Comparison of ENCODE assay signal across 8 cellular contexts in the genomic region with DNA sequence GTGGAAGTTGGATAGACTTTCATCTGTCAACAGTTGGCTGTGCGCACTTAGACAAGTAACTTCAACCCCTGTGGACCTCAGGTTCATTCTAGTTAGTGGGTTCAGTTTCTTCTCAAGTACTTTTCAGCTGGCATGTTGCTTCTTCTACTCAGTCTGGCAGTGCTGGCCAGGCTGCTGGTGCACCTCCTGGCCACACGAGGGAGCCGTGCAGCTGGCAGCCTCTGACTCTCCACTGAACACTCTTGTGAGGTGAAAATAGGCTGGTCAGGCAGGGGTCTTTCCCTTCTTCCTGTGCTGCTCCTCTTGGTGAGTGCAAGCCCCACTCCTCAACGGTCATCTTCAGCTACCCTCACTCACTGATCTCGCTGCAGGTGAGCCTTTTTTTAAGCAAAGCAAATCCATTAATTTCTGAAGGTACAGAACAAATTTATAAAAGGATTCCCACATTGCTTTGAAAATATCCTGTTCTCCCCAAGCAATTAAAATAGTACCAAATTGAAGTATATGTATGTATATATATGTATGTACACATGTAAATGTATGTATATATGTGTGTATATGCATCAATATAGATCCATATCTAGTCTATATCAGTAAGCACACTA. TPM values are rescaled to one million over a fixed set of nuclear protein-coding genes. Genes with fewer than 3 reads are reported as not detected.
DNase-seq lines count a peak whose midpoint lies in the region; ATAC-seq and TF ChIP-seq lines count a peak whose summit lies in the region.

No MANE protein-coding gene starts in this region.

- DNase-seq in HCEC 1CT (peak; percentile 13), NCI-H1105 treated with DMSO at 0.1 percent for 48 hours (lab: John Stamatoyannopoulos, UW) (peak; percentile 50), lung (ENCODE audit: low spot score) (peak; percentile 50), MV-4-11 (lab: John Stamatoyannopoulos, UW) (no peak)
- peak; percentile 1 to 18 (median 7) for DNase-seq in activated CD4-positive, CD25-positive, alpha-beta regulatory T cell (lab: John Stamatoyannopoulos, UW)
- peak; percentile 10 to 14 for DNase-seq in central memory CD8-positive, alpha-beta T cell (ENCODE audit: low spot score in 2 of 2)
- DNase-seq in stimulated activated CD8-positive, alpha-beta memory T cell treated with anti-CD3 and anti-CD28 coated beads, Interleukin-15, amount 100 ng/mL, for 1 hour (ENCODE audit: low read depth): peak; percentile 14

- no peaks in the 10 kb centered on the region for H3K9me3 Mint-ChIP-seq in central memory CD8-positive, alpha-beta T cell

- H3K27ac Mint-ChIP-seq in central memory CD8-positive, alpha-beta T cell (ENCODE audit: low read depth): no peak overlapping the region

- no peaks in the 10 kb centered on the region for H3K27me3 Mint-ChIP-seq in central memory CD8-positive, alpha-beta T cell

- peak; percentile 92 for TF ChIP-seq CTCF in GM12872 (IDR thresholded peaks at IDR 0.05; ENCODE audit: insufficient read depth, low read depth, low read length)
- peak; percentile 78 for TF ChIP-seq CTCF in lung (IDR thresholded peaks at IDR 0.05; ENCODE audit: control extremely low read depth, extremely low read depth)

- H3K4me3 ChIP-seq in lung: no peak overlapping the region

- H3K4me3 Mint-ChIP-seq in central memory CD8-positive, alpha-beta T cell: no peak overlapping the region

- H3K9me3 ChIP-seq in lung (ENCODE audit: control insufficient read depth in 2 of 2, insufficient read depth in 1 of 2, low read length in 1 of 2): no peaks in the 10 kb centered on the region

- ATAC-seq in central memory CD8-positive, alpha-beta T cell (replicated peaks; ENCODE audit: extremely low read depth, poor library complexity, severe bottlenecking): peak; percentile 54
- peak; percentile 81 for ATAC-seq in lung (ENCODE audit: insufficient read depth, low FRiP score)

- peaks cover 0 to 1% of the 10 kb centered on the region in 2 donors for H3K36me3 ChIP-seq in lung (ENCODE audit: control insufficient read depth in 2 of 2, insufficient read depth in 2 of 2, low read length in 2 of 2)

- H3K4me1 ChIP-seq in lung (ENCODE audit: control insufficient read depth in 2 of 2, insufficient read depth in 2 of 2, low read length in 2 of 2): peaks cover 0 to 2% of the 10 kb centered on the region in 2 donors

- H3K27me3 ChIP-seq in lung (ENCODE audit: control insufficient read depth, insufficient read depth): no peaks in the 10 kb centered on the region

- no peaks in the 10 kb centered on the region for H3K4me1 Mint-ChIP-seq in central memory CD8-positive, alpha-beta T cell

- WGBS in lung, 2 donors: 16 to 21% methylated on average over 5 of the region's 5 CpGs

- no peak overlapping the region for H3K27ac ChIP-seq in lung (ENCODE audit: low read depth in 1 of 2, low read length in 1 of 2)

- no peaks in the 10 kb centered on the region for H3K36me3 Mint-ChIP-seq in central memory CD8-positive, alpha-beta T cell (ENCODE audit: insufficient read depth)

RNA-seq across cellular contexts. Expression of gene LONRF3, which starts 30.6 kb away (rescaled TPM):
- total RNA-seq in lung: 10 to 100 TPM in 1 of 2 donors, 1 to 10 TPM in 1; 8.5 to 22.5 TPM
- 1 to 10 TPM; 3.8 to 7.2 TPM for polyA plus RNA-seq in lung
